In genomic region chr11:47256374-47256773, GRCh38 we compare ENCODE assay signal across 1 cellular context.
TF ChIP-seq lines count a peak whose summit lies in the region.

No MANE protein-coding gene starts in this region.

TF ChIP-seq in K562, 482 proteins besides CTCF, POLR2A, EP300 and RAD21:
- no peak for TF ChIP-seq ARID1B (IDR thresholded peaks at IDR 0.05)
- no peak for TF ChIP-seq CUX1 (CRISPR knock-in tag; IDR thresholded peaks at IDR 0.05)
- peak; percentile 81 for TF ChIP-seq ZNF121 (CRISPR knock-in tag; conservative IDR thresholded peaks at IDR 0.05)
- TF ChIP-seq GMEB1 (CRISPR knock-in tag; IDR thresholded peaks at IDR 0.05), result no peak
- TF ChIP-seq RFX7 (CRISPR knock-in tag; IDR thresholded peaks at IDR 0.05), result no peak
